16 cellular contexts compared by ENCODE assay signal in the genomic region with DNA sequence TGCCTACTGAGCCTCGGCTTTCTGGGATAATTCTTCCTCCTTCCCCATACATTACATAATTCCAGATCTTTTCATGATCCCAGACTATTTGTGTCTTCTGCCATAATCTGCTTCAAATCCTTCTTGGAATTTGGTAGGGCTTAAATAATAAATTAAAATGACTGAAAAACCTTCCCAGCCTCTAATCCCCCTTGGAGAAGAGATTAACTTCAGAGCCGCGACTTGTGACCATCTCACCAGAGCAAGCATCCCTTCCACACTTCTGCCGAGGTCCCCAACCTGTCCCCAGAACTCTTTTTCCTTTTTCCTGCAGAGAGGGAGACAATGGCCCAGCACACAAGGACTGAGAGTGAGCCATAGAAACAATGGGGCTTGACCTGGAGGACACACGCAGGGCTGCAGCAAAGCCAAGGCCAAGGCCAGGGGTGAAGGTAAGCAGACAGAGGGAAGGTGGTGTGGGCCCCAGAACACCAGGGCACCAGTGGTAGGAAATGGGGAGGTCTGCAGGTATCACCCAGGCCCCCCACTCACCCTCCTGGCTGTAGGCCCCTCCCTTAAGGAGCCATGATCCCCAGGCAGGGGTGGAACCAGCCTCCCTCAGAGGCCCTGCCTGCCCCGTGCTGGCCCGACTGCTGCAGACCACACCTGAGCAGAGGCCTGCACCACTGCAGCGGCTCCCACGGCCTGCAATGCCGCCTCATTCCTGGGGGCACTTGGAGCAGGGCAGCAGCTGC. TPM values are rescaled to one million over a fixed set of nuclear protein-coding genes. Genes with fewer than 3 reads are reported as not detected.
DNase-seq lines count a peak whose midpoint lies in the region; ATAC-seq, FAIRE-seq and TF ChIP-seq lines count a peak whose summit lies in the region.
"Had no signal": no experiment of that assay in that cellular context is flagged by ENCODE, and none has a peak within 500 bp of the region (broad histone marks: within the 10 kb centered on the region; RNA-seq: fewer than 3 reads in every experiment).

No MANE protein-coding gene starts in this region.

- no peaks in the 10 kb centered on the region for H3K27me3 ChIP-seq in HUES64 (ENCODE audit: insufficient read depth, low read length)
- no peaks in the 10 kb centered on the region for H3K27me3 ChIP-seq in ascending aorta
- H3K27me3 ChIP-seq in smooth muscle cell (ENCODE audit: low read depth): no peaks in the 10 kb centered on the region
- H3K27me3 ChIP-seq: adrenal gland, tibial nerve had no signal

- DNase-seq in ascending aorta (ENCODE audit: low spot score in 2 of 2) (no peak), kidney (peak; percentile 66), smooth muscle cell (lab: John Stamatoyannopoulos, UW; ENCODE audit: unreplicated experiment) (no peak), dedifferentiated amniotic fluid mesenchymal stem cell (ENCODE audit: extremely low spot score) (no peak), retina (no peak), mucosa of descending colon (no peak)
- DNase-seq: activated B cell treated with CpG ODN at 0.5 μM for 24 hours; adrenal gland; GDM1; NK-92 treated with Interleukin-12 subunit alpha and Interleukin-12 subunit beta, amount 100 ng/mL, for 24 hours had no signal

- no peak overlapping the region for H2AFZ ChIP-seq in smooth muscle cell (ENCODE audit: low read depth)

- intact Hi-C loops in ascending aorta (cut with DNase I) (no loop called here), kidney (cut with DNase I) (no loop called here), mucosa of descending colon (cut with DNase I, micrococcal nuclease) (no loop called here)

- H4K20me1 ChIP-seq in smooth muscle cell (ENCODE audit: low read depth): peaks cover 90% of the 10 kb centered on the region

- H3K9ac ChIP-seq in HUES64 (ENCODE audit: low read depth, low read length) (no peak overlapping the region; the same call in 1 of the 2 replicates), kidney (ENCODE audit: low read length in 2 of 2) (no peak overlapping the region), smooth muscle cell (ENCODE audit: low read depth) (no peak overlapping the region)

- TF ChIP-seq CTCF in ascending aorta (IDR thresholded peaks at IDR 0.05): no peak
- TF ChIP-seq CTCF in kidney (IDR thresholded peaks at IDR 0.05; ENCODE audit: borderline replicate concordance, extremely low read depth, insufficient read depth): no peak
- TF ChIP-seq CTCF in smooth muscle cell (IDR thresholded peaks at IDR 0.05; ENCODE audit: borderline replicate concordance, insufficient read depth, poor library complexity, severe bottlenecking): no peak
- no peak for TF ChIP-seq CTCF in mucosa of descending colon (IDR thresholded peaks at IDR 0.05)

- no peak for FAIRE-seq in kidney (lab: Jason Lieb, UNC)

- H3K9me3 ChIP-seq in HUES64 (ENCODE audit: insufficient read depth, low read depth, low read length) (no peaks in the 10 kb centered on the region), ascending aorta (no peaks in the 10 kb centered on the region), kidney (ENCODE audit: control insufficient read depth in 1 of 2, low read length in 2 of 2) (no peaks in the 10 kb centered on the region), smooth muscle cell (replicated peaks; ENCODE audit: low read depth) (no peaks in the 10 kb centered on the region), mucosa of descending colon (no peaks in the 10 kb centered on the region)
- H3K9me3 ChIP-seq: adrenal gland, tibial nerve had no signal

- H3K27ac ChIP-seq in HUES64 (ENCODE audit: low read depth, low read length) (0 out of 2 replicates have a peak overlapping the region, but pooled peaks have one; percentile 23), ascending aorta (peak overlapping the region; percentile 90 to 95), kidney (ENCODE audit: low read depth in 2 of 2, low read length in 2 of 2) (no peak overlapping the region), smooth muscle cell (ENCODE audit: low read depth) (peak overlapping the region; percentile 54)

- peaks cover 14% of the 10 kb centered on the region for H3F3A ChIP-seq in smooth muscle cell (ENCODE audit: low read depth)

- H3K4me3 ChIP-seq in HUES64 (ENCODE audit: low read length): no peak overlapping the region
- H3K4me3 ChIP-seq in ascending aorta: peak overlapping the region in 1 of 2 donors; percentile 86
- H3K4me3 ChIP-seq in kidney (ENCODE audit: low read length in 2 of 2): no peak overlapping the region
- H3K4me3 ChIP-seq in smooth muscle cell: no peak overlapping the region
- no peak overlapping the region for H3K4me3 ChIP-seq in mucosa of descending colon
- H3K4me3 ChIP-seq: adrenal gland, skin epidermis, tibial nerve had no signal

- peaks cover 27% of the 10 kb centered on the region for H3K4me1 ChIP-seq in HUES64 (ENCODE audit: insufficient read depth, low read length)
- H3K4me1 ChIP-seq in ascending aorta: peaks cover 45 to 69% of the 10 kb centered on the region in 2 donors
- peaks cover 50 to 64% of the 10 kb centered on the region in 2 donors for H3K4me1 ChIP-seq in kidney (ENCODE audit: control insufficient read depth in 1 of 2, insufficient read depth in 1 of 2, low read depth in 1 of 2, low read length in 2 of 2)
- peaks cover 43% of the 10 kb centered on the region for H3K4me1 ChIP-seq in smooth muscle cell (ENCODE audit: low read depth)
- peaks cover 53% of the 10 kb centered on the region for H3K4me1 ChIP-seq in mucosa of descending colon (ENCODE audit: low read depth)

- WGBS in HUES64: 86% methylated on average over 10 of the region's 10 CpGs
- 62% methylated on average over 9 of the region's 10 CpGs for WGBS in smooth muscle cell (ENCODE audit: low lambda C conversion rate)

- H3K36me3 ChIP-seq in HUES64 (ENCODE audit: insufficient read depth, low read length) (peaks cover 3% of the 10 kb centered on the region; the same call in 1 of the 2 replicates), ascending aorta (no peaks in the 10 kb centered on the region), kidney (ENCODE audit: control insufficient read depth in 1 of 2, insufficient read depth in 2 of 2, low read length in 2 of 2) (no peaks in the 10 kb centered on the region), smooth muscle cell (ENCODE audit: low read depth) (no peaks in the 10 kb centered on the region), mucosa of descending colon (ENCODE audit: low read depth) (no peaks in the 10 kb centered on the region)
- H3K36me3 ChIP-seq: adrenal gland, tibial nerve had no signal

- H3K4me2 ChIP-seq in smooth muscle cell: peak overlapping the region; percentile 99

- H3K79me2 ChIP-seq in smooth muscle cell (ENCODE audit: low read depth): peaks cover 99% of the 10 kb centered on the region

- ATAC-seq in mucosa of descending colon: no peak

RNA-seq across cellular contexts. Expression of a gene that starts 9.6 kb away (rescaled TPM):
- 43.7 TPM for polyA plus RNA-seq in HUES64 (2013, experiment 1 of 2)
- 40.2 TPM for polyA plus RNA-seq in HUES64 (2013, experiment 2 of 2)
- total RNA-seq in ascending aorta (243 TPM), kidney (123 TPM), smooth muscle cell (49.4 and 49.9 TPM in 2 replicates), mucosa of descending colon (100 to 1,000 TPM; 100 to 134 (median 116) TPM)
- polyA plus RNA-seq in kidney (ENCODE audit: insufficient read depth, low read depth, low replicate concordance) (69.1 TPM), smooth muscle cell (117 and 123 TPM in 2 replicates)
- total RNA-seq: activated B cell treated with CpG ODN at 0.5 μM for 24 hours had no signal

RNA-seq across cellular contexts. Expression of a gene that starts 42.2 kb away (rescaled TPM):
- polyA plus RNA-seq in HUES64 (2013, experiment 1 of 2): not detected
- not detected for polyA plus RNA-seq in HUES64 (2013, experiment 2 of 2)
- total RNA-seq in ascending aorta: not detected
- total RNA-seq in kidney: not detected
- polyA plus RNA-seq in kidney (ENCODE audit: insufficient read depth, low read depth, low replicate concordance): not detected
- not detected in 2 replicates for total RNA-seq in smooth muscle cell
- polyA plus RNA-seq in smooth muscle cell: 1.9 and 7.2 TPM in 2 replicates
- total RNA-seq in mucosa of descending colon: under 1 TPM in 2 of 3 donors, not detected in 1; 0.67 to 0.76 TPM
- total RNA-seq: activated B cell treated with CpG ODN at 0.5 μM for 24 hours; activated CD8-positive, alpha-beta memory T cell treated with anti-CD3 and anti-CD28 coated beads for 36 hours had no signal
- polyA plus RNA-seq: BJ had no signal

RNA-seq across cellular contexts. Expression of a gene that starts 54.1 kb away (rescaled TPM):
- not detected for polyA plus RNA-seq in HUES64 (2013, experiment 1 of 2)
- not detected for polyA plus RNA-seq in HUES64 (2013, experiment 2 of 2)
- total RNA-seq in ascending aorta (not detected), kidney (not detected), smooth muscle cell (1.7 TPM in 1 of 2 replicates, not detected in the other), mucosa of descending colon (not detected)
- polyA plus RNA-seq in kidney (ENCODE audit: insufficient read depth, low read depth, low replicate concordance) (not detected), smooth muscle cell (2.3 and 11.1 TPM in 2 replicates)
- total RNA-seq: activated B cell treated with CpG ODN at 0.5 μM for 24 hours; activated CD8-positive, alpha-beta memory T cell treated with anti-CD3 and anti-CD28 coated beads for 36 hours; omental fat pad had no signal
- polyA plus RNA-seq: BJ had no signal

Comparison
In these comparisons a context has a peak if more than half of its experiments do, and no peak if none do; other contexts are left out.
1. H3K27ac ChIP-seq: peak in HUES64 (single experiment), ascending aorta (2 of 2) and smooth muscle cell (single experiment); none in kidney (0 of 2).